ENCODE assay signal across 8 cellular contexts in the genomic region with DNA sequence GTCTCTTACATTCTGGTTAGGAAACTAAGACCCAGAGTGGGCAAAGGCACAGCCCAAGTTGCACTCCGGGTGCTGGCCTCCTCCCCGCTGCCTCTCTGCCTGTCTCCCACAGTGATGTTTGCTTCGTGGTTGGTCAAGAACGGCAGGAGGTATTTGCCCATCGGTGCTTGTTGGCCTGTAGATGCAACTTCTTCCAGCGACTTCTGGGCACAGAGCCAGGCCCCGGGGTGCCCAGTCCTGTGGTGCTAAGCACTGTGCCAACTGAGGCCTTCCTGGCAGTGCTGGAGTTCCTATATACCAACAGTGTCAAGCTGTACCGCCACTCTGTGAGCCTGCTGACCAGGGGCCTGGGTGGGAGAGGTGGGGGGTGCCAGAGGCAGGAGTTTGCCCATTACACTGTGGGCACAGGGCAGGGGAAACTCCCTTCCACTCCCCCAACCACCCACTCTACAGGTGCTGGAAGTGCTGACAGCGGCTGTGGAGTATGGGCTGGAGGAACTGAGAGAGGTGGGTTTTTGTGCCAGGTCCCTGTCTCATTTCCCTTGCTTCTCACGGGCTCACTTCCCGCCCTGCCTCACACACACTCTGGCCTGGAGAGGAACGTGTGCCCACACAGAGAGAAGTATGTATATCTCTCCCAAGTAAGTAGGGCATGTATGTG. TPM values are rescaled to one million over a fixed set of nuclear protein-coding genes. Genes with fewer than 3 reads are reported as not detected.
A peak's percentile ranks its signal among the peaks of the same experiment; 100 is the strongest.
DNase-seq lines count a peak whose midpoint lies in the region; ATAC-seq and TF ChIP-seq lines count a peak whose summit lies in the region.

No MANE protein-coding gene starts in this region.

- no peak for TF ChIP-seq POLR2A in tibial nerve (IDR thresholded peaks at IDR 0.05)

- no peaks in the 10 kb centered on the region for H3K9me2 ChIP-seq in PC-3 (replicated peaks; ENCODE audit: low read length)

- H2AFZ ChIP-seq in PC-3 (ENCODE audit: low read length) (no peak overlapping the region), mesenchymal stem cell (ENCODE audit: low read depth, low read length) (no peak overlapping the region)

- peak overlapping the region; percentile 90 to 99 for H3K4ac ChIP-seq in mesenchymal stem cell (ENCODE audit: low read depth in 1 of 2, low read length in 2 of 2)

- peak overlapping the region; percentile 75 for H2BK120ac ChIP-seq in mesenchymal stem cell (ENCODE audit: low read depth, low read length)

- no peaks in the 10 kb centered on the region for H4K20me1 ChIP-seq in PC-3 (ENCODE audit: low read length)

- peaks cover 5% of the 10 kb centered on the region for H3F3A ChIP-seq in PC-3 (ENCODE audit: low read length, unreplicated experiment)

- H2BK12ac ChIP-seq in mesenchymal stem cell (ENCODE audit: low read length in 2 of 2), result peak overlapping the region; percentile 88 to 98

- H3K4me1 ChIP-seq in PC-3 (ENCODE audit: insufficient read depth, low read length) (peaks cover 49% of the 10 kb centered on the region), mesenchymal stem cell (ENCODE audit: control insufficient read depth, insufficient read depth, low read depth, low read length) (peaks cover 71% of the 10 kb centered on the region), tibial nerve (peaks cover 0 to 96% (median 75%) of the 10 kb centered on the region in 4 donors)

- H3K4me1 Mint-ChIP-seq in CD14-positive monocyte, result peaks cover 84% of the 10 kb centered on the region

- peaks cover 26 to 28% of the 10 kb centered on the region in 2 donors for H3K36me3 Mint-ChIP-seq in CD14-positive monocyte

- no peaks in the 10 kb centered on the region for H3K79me2 ChIP-seq in PC-3 (ENCODE audit: low read length)

- H3K27me3 Mint-ChIP-seq in CD14-positive monocyte (ENCODE audit: low read depth in 3 of 3), result peaks cover 0 to 3% (median 1%) of the 10 kb centered on the region in 3 donors

- peak overlapping the region in 1 of 2 donors; percentile 57 for H3K4me3 Mint-ChIP-seq in CD14-positive monocyte

- H3K27ac ChIP-seq in PC-3 (ENCODE audit: low read length) (no peak overlapping the region), mesenchymal stem cell (ENCODE audit: low read length, poor library complexity, severe bottlenecking) (peak overlapping the region; percentile 100), tibial nerve (peak overlapping the region; percentile 97 to 100 (median 100))

- peak overlapping the region in 1 of 2 experiments; percentile 85 for H3K14ac ChIP-seq in mesenchymal stem cell (ENCODE audit: low read length in 2 of 2)

- H2AK5ac ChIP-seq in mesenchymal stem cell (ENCODE audit: low read length, severe bottlenecking), result peak overlapping the region; percentile 93

- H3K27ac Mint-ChIP-seq in CD14-positive monocyte, result peak overlapping the region; percentile 100

- peak overlapping the region; percentile 86 for H4K8ac ChIP-seq in mesenchymal stem cell (ENCODE audit: low read length)

- no peaks in the 10 kb centered on the region for H3K9me3 ChIP-seq in PC-3 (ENCODE audit: low read length)
- no peaks in the 10 kb centered on the region for H3K9me3 ChIP-seq in mesenchymal stem cell (ENCODE audit: control insufficient read depth, low read length)
- H3K9me3 ChIP-seq in tibial nerve, result no peaks in the 10 kb centered on the region

- H3K4me3 ChIP-seq in PC-3 (ENCODE audit: low read length) (no peak overlapping the region), mesenchymal stem cell (ENCODE audit: insufficient read depth in 1 of 2, low read depth in 1 of 2, low read length in 2 of 2) (peak overlapping the region; percentile 35 to 75), tibial nerve (peak overlapping the region in 1 of 4 donors; percentile 49)

- intact Hi-C loops in CD14-positive monocyte (cut with micrococcal nuclease), result no loop called here
- intact Hi-C loops in PC-3 (cut with micrococcal nuclease), result no loop called here

- H3K79me1 ChIP-seq in mesenchymal stem cell (replicated peaks; ENCODE audit: low read length, poor library complexity, severe bottlenecking), result peaks cover 9% of the 10 kb centered on the region

- no peak for TF ChIP-seq CTCF in CD14-positive monocyte (IDR thresholded peaks at IDR 0.05)
- TF ChIP-seq CTCF in PC-3 (conservative IDR thresholded peaks at IDR 0.05; ENCODE audit: low read depth, low read length), result no peak
- TF ChIP-seq CTCF in tibial nerve (IDR thresholded peaks at IDR 0.05), result no peak

- no peak overlapping the region for H2BK5ac ChIP-seq in mesenchymal stem cell (ENCODE audit: low read depth, low read length, poor library complexity, severe bottlenecking)

- H4K91ac ChIP-seq in mesenchymal stem cell (ENCODE audit: low read length), result peak overlapping the region; percentile 100

- ATAC-seq in PC-3 (no peak), GM18858 (IDR thresholded peaks at IDR 0.05; ENCODE audit: unreplicated experiment) (no peak), HG03175 (IDR thresholded peaks at IDR 0.05; ENCODE audit: unreplicated experiment) (no peak)

- in situ Hi-C loops in T47D (cut with HindIII; ENCODE audit: low pct_unique_long_range_greater_than_20kb, low sequenced_read_pairs), result no loop called here

- H3K4me2 ChIP-seq in PC-3 (ENCODE audit: low read length), result no peak overlapping the region
- H3K4me2 ChIP-seq in mesenchymal stem cell (ENCODE audit: low read length, poor library complexity, severe bottlenecking), result peak overlapping the region; percentile 38

- WGBS in mesenchymal stem cell, result 87% methylated on average over 11 of the region's 12 CpGs
- 39 to 41% methylated on average over 12 of the region's 12 CpGs for WGBS in tibial nerve, 2 donors

- POLR2A ChIA-PET in PC-3 (lab: Charles Lee; ENCODE audit: unreplicated experiment), result no interaction called here

- TF ChIP-seq EP300 in tibial nerve (IDR thresholded peaks at IDR 0.05), result no peak

- peak overlapping the region in 1 of 2 experiments; percentile 63 for H3K23ac ChIP-seq in mesenchymal stem cell (ENCODE audit: low read length in 2 of 2)

- peak overlapping the region; percentile 91 to 100 for H3K18ac ChIP-seq in mesenchymal stem cell (ENCODE audit: low read depth in 1 of 2, low read length in 2 of 2)

- no TSS peak for BruUV-seq in PC-3 (replicated peaks; lab: Mats Ljungman, UMichigan)

- no peak overlapping the region for H3K9ac ChIP-seq in PC-3 (ENCODE audit: low read length)
- peak overlapping the region; percentile 97 for H3K9ac ChIP-seq in mesenchymal stem cell (ENCODE audit: low read length)

- CTCF ChIA-PET in PC-3 (lab: Charles Lee), result no interaction called here

- no peaks in the 10 kb centered on the region for H3K9me3 Mint-ChIP-seq in CD14-positive monocyte

- DNase-seq in CD14-positive monocyte (ENCODE audit: low spot score), result peak; percentile 80
- DNase-seq in PC-3, result peak; percentile 16
- DNase-seq in T47D (ENCODE audit: low read depth in 1 of 2, low spot score in 1 of 2), result peak; percentile 63 to 91
- peak; percentile 40 for DNase-seq in mesenchymal stem cell
- DNase-seq in tibial nerve (ENCODE audit: low spot score in 2 of 2), result peak in 1 of 2 donors; percentile 43
- no peak for DNase-seq in NCI-H2107 treated with DMSO at 0.1 percent for 48 hours (lab: John Stamatoyannopoulos, UW; ENCODE audit: unreplicated experiment)

- H3K27me3 ChIP-seq in PC-3 (ENCODE audit: low read length) (no peaks in the 10 kb centered on the region), mesenchymal stem cell (ENCODE audit: control insufficient read depth in 1 of 2, insufficient read depth in 1 of 2, low read length in 2 of 2) (no peaks in the 10 kb centered on the region), tibial nerve (no peaks in the 10 kb centered on the region)

- peak overlapping the region; percentile 95 for H2BK15ac ChIP-seq in mesenchymal stem cell (ENCODE audit: low read depth, poor library complexity, severe bottlenecking)

- peaks cover 3% of the 10 kb centered on the region; the same call in 1 of the 2 replicates for H3K36me3 ChIP-seq in PC-3 (ENCODE audit: low read depth, low read length)
- peaks cover 37 to 46% of the 10 kb centered on the region in 2 experiments for H3K36me3 ChIP-seq in mesenchymal stem cell (ENCODE audit: control insufficient read depth in 1 of 2, insufficient read depth in 2 of 2, low read depth in 1 of 2, low read length in 2 of 2)
- H3K36me3 ChIP-seq in tibial nerve, result peaks cover 0 to 14% (median 0%) of the 10 kb centered on the region in 3 donors

RNA-seq across cellular contexts. Expression of gene BTBD19, which starts 1.9 kb away (rescaled TPM):
- under 1 TPM; 0.10 to 0.73 TPM for polyA plus RNA-seq in CD14-positive monocyte
- total RNA-seq in PC-3 (2014; rRNA removed), result 0.58 and 4.3 TPM in 2 replicates
- 22.8 TPM for polyA plus RNA-seq in mesenchymal stem cell (2013, experiment 1 of 2)
- 20.2 TPM for polyA plus RNA-seq in mesenchymal stem cell (2013, experiment 2 of 2)
- total RNA-seq in tibial nerve, result 10 to 100 TPM; 14.9 to 50.0 (median 25.5) TPM

RNA-seq across cellular contexts. Expression of gene DYNLT4, which starts 3.1 kb away (rescaled TPM):
- 1 to 10 TPM; 2.2 to 2.8 TPM for polyA plus RNA-seq in CD14-positive monocyte
- total RNA-seq in PC-3 (2014; rRNA removed) (2.0 and 3.4 TPM in 2 replicates), tibial nerve (1 to 10 TPM in 2 of 4 donors, not detected in 2; 2.5 to 3.3 TPM)
- 0.08 TPM for polyA plus RNA-seq in mesenchymal stem cell (2013, experiment 1 of 2)
- polyA plus RNA-seq in mesenchymal stem cell (2013, experiment 2 of 2), result 0.11 TPM

RNA-seq across cellular contexts. Expression of gene PLK3, which starts 10.1 kb away (rescaled TPM):
- 10 to 100 TPM; 15.8 to 28.1 TPM for polyA plus RNA-seq in CD14-positive monocyte
- total RNA-seq in PC-3 (2014; rRNA removed) (38.9 and 44.0 TPM in 2 replicates), tibial nerve (10 to 100 TPM; 10.6 to 29.3 (median 26.3) TPM)
- polyA plus RNA-seq in mesenchymal stem cell (2013, experiment 1 of 2), result 28.1 TPM
- 26.8 TPM for polyA plus RNA-seq in mesenchymal stem cell (2013, experiment 2 of 2)

RNA-seq across cellular contexts. Expression of gene BEST4, which starts 22.3 kb away (rescaled TPM):
- polyA plus RNA-seq in CD14-positive monocyte, result not detected
- total RNA-seq in PC-3 (2014; rRNA removed) (not detected in 2 replicates), tibial nerve (under 1 TPM in 2 of 4 donors, not detected in 2; 0.21 to 0.98 TPM)
- polyA plus RNA-seq in mesenchymal stem cell (2013, experiment 1 of 2), result 0.10 TPM
- 0.05 TPM for polyA plus RNA-seq in mesenchymal stem cell (2013, experiment 2 of 2)

RNA-seq across cellular contexts. Expression of gene PTCH2, which starts 32.8 kb away (rescaled TPM):
- polyA plus RNA-seq in CD14-positive monocyte, result under 1 TPM; 0.18 to 0.22 TPM
- total RNA-seq in PC-3 (2014; rRNA removed) (0.12 TPM in 1 of 2 replicates, not detected in the other), tibial nerve (10 to 100 TPM in 2 of 4 donors, 1 to 10 TPM in 2; 6.6 to 13.4 (median 9.9) TPM)
- 0.57 TPM for polyA plus RNA-seq in mesenchymal stem cell (2013, experiment 1 of 2)
- 0.70 TPM for polyA plus RNA-seq in mesenchymal stem cell (2013, experiment 2 of 2)
